In the genomic region with DNA sequence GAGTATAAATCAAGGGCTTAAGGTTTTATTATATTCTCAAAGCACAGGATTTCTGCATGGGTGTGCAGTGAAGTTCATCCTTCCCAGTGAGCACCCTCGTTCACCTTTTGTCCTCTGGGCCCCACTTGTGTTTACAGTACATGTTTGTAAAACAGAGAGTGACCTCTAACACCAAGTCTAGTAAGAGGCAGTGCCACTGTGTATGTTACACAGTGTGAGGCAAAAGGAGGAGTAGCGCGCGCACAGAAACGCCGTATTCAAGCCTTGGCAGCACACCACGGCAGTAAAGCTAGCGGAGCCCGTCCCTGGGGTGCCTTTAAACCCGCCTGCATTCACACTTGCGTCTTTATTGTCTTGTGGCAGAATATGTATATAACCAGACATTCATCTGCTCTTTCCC, we compare ENCODE assay signal across 1 cellular context.
TF ChIP-seq lines count a peak whose summit lies in the region.

No MANE protein-coding gene starts in this region.

TF ChIP-seq in HepG2, 621 proteins besides CTCF, POLR2A, EP300 and RAD21 (continued from another document and continues in another):
- TF ChIP-seq, protein P1, sequence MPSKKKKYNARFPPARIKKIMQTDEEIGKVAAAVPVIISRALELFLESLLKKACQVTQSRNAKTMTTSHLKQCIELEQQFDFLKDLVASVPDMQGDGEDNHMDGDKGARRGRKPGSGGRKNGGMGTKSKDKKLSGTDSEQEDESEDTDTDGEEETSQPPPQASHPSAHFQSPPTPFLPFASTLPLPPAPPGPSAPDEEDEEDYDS (CRISPR knock-in tag; IDR thresholded peaks at IDR 0.05), result no peak
- no peak for TF ChIP-seq ZNF274 (CRISPR knock-in tag; IDR thresholded peaks at IDR 0.05)
- TF ChIP-seq U2AF2 (IDR thresholded peaks at IDR 0.05; ENCODE audit: low read depth, low read length), result no peak
- no peak for TF ChIP-seq ZNF629 (CRISPR knock-in tag; conservative IDR thresholded peaks at IDR 0.05)
- TF ChIP-seq MAZ (IDR thresholded peaks at IDR 0.05; ENCODE audit: borderline replicate concordance, low read depth, low read length), result no peak
- no peak for TF ChIP-seq MAZ (CRISPR knock-in tag; IDR thresholded peaks at IDR 0.05; ENCODE audit: low read depth)
- TF ChIP-seq, protein P2, sequence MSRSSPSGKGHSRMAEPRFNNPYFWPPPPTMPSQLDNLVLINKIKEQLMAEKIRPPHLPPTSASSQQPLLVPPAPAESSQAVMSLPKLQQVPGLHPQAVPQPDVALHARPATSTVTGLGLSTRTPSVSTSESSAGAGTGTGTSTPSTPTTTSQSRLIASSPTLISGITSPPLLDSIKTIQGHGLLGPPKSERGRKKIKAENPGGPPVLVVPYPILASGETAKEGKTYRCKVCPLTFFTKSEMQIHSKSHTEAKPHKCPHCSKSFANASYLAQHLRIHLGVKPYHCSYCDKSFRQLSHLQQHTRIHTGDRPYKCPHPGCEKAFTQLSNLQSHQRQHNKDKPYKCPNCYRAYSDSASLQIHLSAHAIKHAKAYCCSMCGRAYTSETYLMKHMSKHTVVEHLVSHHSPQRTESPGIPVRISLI (CRISPR knock-in tag; IDR thresholded peaks at IDR 0.05; ENCODE audit: borderline replicate concordance), result no peak
- TF ChIP-seq, protein P3, sequence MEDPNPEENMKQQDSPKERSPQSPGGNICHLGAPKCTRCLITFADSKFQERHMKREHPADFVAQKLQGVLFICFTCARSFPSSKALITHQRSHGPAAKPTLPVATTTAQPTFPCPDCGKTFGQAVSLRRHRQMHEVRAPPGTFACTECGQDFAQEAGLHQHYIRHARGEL (CRISPR knock-in tag; IDR thresholded peaks at IDR 0.05), result no peak
- TF ChIP-seq ZFY (CRISPR knock-in tag; IDR thresholded peaks at IDR 0.05), result no peak
- no peak for TF ChIP-seq ZNF552 (CRISPR knock-in tag; IDR thresholded peaks at IDR 0.05; ENCODE audit: borderline replicate concordance)
- TF ChIP-seq STAT5B (CRISPR knock-in tag; IDR thresholded peaks at IDR 0.05), result no peak
- no peak for TF ChIP-seq ZNF749 (CRISPR knock-in tag; IDR thresholded peaks at IDR 0.05; ENCODE audit: borderline replicate concordance)
- no peak for TF ChIP-seq MIXL1 (CRISPR knock-in tag; IDR thresholded peaks at IDR 0.05)
- TF ChIP-seq, protein P4, sequence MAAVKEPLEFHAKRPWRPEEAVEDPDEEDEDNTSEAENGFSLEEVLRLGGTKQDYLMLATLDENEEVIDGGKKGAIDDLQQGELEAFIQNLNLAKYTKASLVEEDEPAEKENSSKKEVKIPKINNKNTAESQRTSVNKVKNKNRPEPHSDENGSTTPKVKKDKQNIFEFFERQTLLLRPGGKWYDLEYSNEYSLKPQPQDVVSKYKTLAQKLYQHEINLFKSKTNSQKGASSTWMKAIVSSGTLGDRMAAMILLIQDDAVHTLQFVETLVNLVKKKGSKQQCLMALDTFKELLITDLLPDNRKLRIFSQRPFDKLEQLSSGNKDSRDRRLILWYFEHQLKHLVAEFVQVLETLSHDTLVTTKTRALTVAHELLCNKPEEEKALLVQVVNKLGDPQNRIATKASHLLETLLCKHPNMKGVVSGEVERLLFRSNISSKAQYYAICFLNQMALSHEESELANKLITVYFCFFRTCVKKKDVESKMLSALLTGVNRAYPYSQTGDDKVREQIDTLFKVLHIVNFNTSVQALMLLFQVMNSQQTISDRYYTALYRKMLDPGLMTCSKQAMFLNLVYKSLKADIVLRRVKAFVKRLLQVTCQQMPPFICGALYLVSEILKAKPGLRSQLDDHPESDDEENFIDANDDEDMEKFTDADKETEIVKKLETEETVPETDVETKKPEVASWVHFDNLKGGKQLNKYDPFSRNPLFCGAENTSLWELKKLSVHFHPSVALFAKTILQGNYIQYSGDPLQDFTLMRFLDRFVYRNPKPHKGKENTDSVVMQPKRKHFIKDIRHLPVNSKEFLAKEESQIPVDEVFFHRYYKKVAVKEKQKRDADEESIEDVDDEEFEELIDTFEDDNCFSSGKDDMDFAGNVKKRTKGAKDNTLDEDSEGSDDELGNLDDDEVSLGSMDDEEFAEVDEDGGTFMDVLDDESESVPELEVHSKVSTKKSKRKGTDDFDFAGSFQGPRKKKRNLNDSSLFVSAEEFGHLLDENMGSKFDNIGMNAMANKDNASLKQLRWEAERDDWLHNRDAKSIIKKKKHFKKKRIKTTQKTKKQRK (IDR thresholded peaks at IDR 0.05; ENCODE audit: low read length), result no peak
- TF ChIP-seq ZNF510 (CRISPR knock-in tag; IDR thresholded peaks at IDR 0.05; ENCODE audit: low read depth), result no peak
- no peak for TF ChIP-seq SRY (CRISPR knock-in tag; IDR thresholded peaks at IDR 0.05)
- no peak for TF ChIP-seq GLI4 (CRISPR knock-in tag; IDR thresholded peaks at IDR 0.05; ENCODE audit: borderline replicate concordance)
- TF ChIP-seq RXRA (CRISPR knock-in tag; IDR thresholded peaks at IDR 0.05), result no peak
- TF ChIP-seq PHF20 (CRISPR knock-in tag; IDR thresholded peaks at IDR 0.05), result no peak
- TF ChIP-seq, protein P5, sequence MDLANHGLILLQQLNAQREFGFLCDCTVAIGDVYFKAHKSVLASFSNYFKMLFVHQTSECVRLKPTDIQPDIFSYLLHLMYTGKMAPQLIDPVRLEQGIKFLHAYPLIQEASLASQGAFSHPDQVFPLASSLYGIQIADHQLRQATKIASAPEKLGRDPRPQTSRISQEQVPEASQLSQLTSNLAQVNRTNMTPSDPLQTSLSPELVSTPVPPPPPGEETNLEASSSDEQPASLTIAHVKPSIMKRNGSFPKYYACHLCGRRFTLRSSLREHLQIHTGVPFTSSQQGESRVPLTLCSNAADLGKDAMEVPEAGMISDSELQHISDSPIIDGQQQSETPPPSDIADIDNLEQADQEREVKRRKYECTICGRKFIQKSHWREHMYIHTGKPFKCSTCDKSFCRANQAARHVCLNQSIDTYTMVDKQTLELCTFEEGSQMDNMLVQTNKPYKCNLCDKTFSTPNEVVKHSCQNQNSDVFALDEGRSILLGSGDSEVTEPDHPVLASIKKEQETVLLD (CRISPR knock-in tag; IDR thresholded peaks at IDR 0.05; ENCODE audit: low read depth), result no peak
- TF ChIP-seq ZNF558 (CRISPR knock-in tag; IDR thresholded peaks at IDR 0.05; ENCODE audit: borderline replicate concordance), result no peak
- no peak for TF ChIP-seq HNRNPLL (IDR thresholded peaks at IDR 0.05; ENCODE audit: low read depth, low read length, poor library complexity, severe bottlenecking)
- no peak for TF ChIP-seq TRIM24 (CRISPR knock-in tag; IDR thresholded peaks at IDR 0.05)
- TF ChIP-seq TOPORS (CRISPR knock-in tag; IDR thresholded peaks at IDR 0.05), result no peak
- no peak for TF ChIP-seq ZNF24 (IDR thresholded peaks at IDR 0.05)
- no peak for TF ChIP-seq GPN1 (CRISPR knock-in tag; IDR thresholded peaks at IDR 0.05; ENCODE audit: borderline replicate concordance)
- TF ChIP-seq, protein P6, sequence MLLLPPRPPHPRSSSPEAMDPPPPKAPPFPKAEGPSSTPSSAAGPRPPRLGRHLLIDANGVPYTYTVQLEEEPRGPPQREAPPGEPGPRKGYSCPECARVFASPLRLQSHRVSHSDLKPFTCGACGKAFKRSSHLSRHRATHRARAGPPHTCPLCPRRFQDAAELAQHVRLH (CRISPR knock-in tag; IDR thresholded peaks at IDR 0.05; ENCODE audit: borderline replicate concordance, low read depth), result no peak
- no peak for TF ChIP-seq ZFP82 (CRISPR knock-in tag; IDR thresholded peaks at IDR 0.05; ENCODE audit: borderline replicate concordance)
- TF ChIP-seq KDM6A (CRISPR knock-in tag; IDR thresholded peaks at IDR 0.05; ENCODE audit: low read depth), result peak; percentile 58; the same call in 1 of the 2 replicates
- no peak for TF ChIP-seq KDM2A (CRISPR knock-in tag; IDR thresholded peaks at IDR 0.05; ENCODE audit: borderline replicate concordance, low read depth)
- TF ChIP-seq SIN3A (IDR thresholded peaks at IDR 0.05; ENCODE audit: borderline replicate concordance, low read depth, low read length), result no peak
- no peak for TF ChIP-seq RBAK (CRISPR knock-in tag; IDR thresholded peaks at IDR 0.05)
- no peak for TF ChIP-seq ZNF234 (CRISPR knock-in tag; conservative IDR thresholded peaks at IDR 0.05)
- TF ChIP-seq, protein P7, sequence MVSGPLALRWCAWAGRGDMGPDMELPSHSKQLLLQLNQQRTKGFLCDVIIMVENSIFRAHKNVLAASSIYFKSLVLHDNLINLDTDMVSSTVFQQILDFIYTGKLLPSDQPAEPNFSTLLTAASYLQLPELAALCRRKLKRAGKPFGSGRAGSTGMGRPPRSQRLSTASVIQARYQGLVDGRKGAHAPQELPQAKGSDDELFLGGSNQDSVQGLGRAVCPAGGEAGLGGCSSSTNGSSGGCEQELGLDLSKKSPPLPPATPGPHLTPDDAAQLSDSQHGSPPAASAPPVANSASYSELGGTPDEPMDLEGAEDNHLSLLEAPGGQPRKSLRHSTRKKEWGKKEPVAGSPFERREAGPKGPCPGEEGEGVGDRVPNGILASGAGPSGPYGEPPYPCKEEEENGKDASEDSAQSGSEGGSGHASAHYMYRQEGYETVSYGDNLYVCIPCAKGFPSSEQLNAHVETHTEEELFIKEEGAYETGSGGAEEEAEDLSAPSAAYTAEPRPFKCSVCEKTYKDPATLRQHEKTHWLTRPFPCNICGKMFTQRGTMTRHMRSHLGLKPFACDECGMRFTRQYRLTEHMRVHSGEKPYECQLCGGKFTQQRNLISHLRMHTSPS (CRISPR knock-in tag; IDR thresholded peaks at IDR 0.05; ENCODE audit: low read depth), result no peak
- TF ChIP-seq ZMYM4 (CRISPR knock-in tag; IDR thresholded peaks at IDR 0.05), result peak; percentile 70; the same call in 1 of the 2 replicates
- TF ChIP-seq SMC3 (IDR thresholded peaks at IDR 0.05; ENCODE audit: low read length), result peak; percentile 14; the same call in 1 of the 2 replicates
- no peak for TF ChIP-seq ASH2L (IDR thresholded peaks at IDR 0.05; ENCODE audit: insufficient read length, low read depth, low read length)
- TF ChIP-seq, protein P8, sequence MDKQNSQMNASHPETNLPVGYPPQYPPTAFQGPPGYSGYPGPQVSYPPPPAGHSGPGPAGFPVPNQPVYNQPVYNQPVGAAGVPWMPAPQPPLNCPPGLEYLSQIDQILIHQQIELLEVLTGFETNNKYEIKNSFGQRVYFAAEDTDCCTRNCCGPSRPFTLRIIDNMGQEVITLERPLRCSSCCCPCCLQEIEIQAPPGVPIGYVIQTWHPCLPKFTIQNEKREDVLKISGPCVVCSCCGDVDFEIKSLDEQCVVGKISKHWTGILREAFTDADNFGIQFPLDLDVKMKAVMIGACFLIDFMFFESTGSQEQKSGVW (CRISPR knock-in tag; IDR thresholded peaks at IDR 0.05; ENCODE audit: borderline replicate concordance), result no peak
- TF ChIP-seq REL (CRISPR knock-in tag; conservative IDR thresholded peaks at IDR 0.05), result no peak
- TF ChIP-seq KDM5A (IDR thresholded peaks at IDR 0.05; ENCODE audit: borderline replicate concordance, low read length), result no peak
- TF ChIP-seq, protein P9, sequence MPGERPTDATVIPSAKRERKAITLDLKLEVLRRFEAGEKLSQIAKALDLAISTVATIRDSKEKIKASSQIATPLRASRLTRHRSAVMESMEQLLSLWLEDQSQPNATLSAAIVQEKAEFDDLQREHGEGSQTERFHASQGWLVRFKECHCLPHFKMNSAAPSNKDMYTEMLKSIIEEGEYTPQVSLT (CRISPR knock-in tag; IDR thresholded peaks at IDR 0.05; ENCODE audit: borderline replicate concordance, low read depth), result no peak
- no peak for TF ChIP-seq DR1 (CRISPR knock-in tag; IDR thresholded peaks at IDR 0.05)
- TF ChIP-seq ZNF143 (CRISPR knock-in tag; IDR thresholded peaks at IDR 0.05), result no peak
- peak; percentile 64 for TF ChIP-seq GATAD2A (CRISPR knock-in tag; IDR thresholded peaks at IDR 0.05)
- no peak for TF ChIP-seq CBFB (CRISPR knock-in tag; IDR thresholded peaks at IDR 0.05)
- no peak for TF ChIP-seq ZNF570 (CRISPR knock-in tag; IDR thresholded peaks at IDR 0.05; ENCODE audit: borderline replicate concordance)
- TF ChIP-seq, protein P10, sequence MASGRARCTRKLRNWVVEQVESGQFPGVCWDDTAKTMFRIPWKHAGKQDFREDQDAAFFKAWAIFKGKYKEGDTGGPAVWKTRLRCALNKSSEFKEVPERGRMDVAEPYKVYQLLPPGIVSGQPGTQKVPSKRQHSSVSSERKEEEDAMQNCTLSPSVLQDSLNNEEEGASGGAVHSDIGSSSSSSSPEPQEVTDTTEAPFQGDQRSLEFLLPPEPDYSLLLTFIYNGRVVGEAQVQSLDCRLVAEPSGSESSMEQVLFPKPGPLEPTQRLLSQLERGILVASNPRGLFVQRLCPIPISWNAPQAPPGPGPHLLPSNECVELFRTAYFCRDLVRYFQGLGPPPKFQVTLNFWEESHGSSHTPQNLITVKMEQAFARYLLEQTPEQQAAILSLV (CRISPR knock-in tag; IDR thresholded peaks at IDR 0.05; ENCODE audit: borderline replicate concordance), result no peak
- TF ChIP-seq, protein P11, sequence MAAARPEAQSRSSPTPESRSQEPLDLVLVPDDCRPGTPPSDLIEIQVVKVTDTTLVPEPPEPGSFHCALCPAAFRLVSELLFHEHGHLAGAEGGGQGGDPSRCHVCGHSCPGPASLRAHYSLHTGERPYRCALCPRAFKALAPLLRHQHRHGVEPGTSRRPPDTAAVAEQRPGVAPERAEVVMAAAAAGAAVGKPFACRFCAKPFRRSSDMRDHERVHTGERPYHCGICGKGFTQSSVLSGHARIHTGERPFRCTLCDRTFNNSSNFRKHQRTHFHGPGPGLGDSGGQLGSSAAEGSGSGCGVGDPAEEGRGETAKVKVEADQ (CRISPR knock-in tag; IDR thresholded peaks at IDR 0.05; ENCODE audit: borderline replicate concordance), result no peak
- TF ChIP-seq FOXM1 (CRISPR knock-in tag; IDR thresholded peaks at IDR 0.05), result no peak
- TF ChIP-seq, protein P12, sequence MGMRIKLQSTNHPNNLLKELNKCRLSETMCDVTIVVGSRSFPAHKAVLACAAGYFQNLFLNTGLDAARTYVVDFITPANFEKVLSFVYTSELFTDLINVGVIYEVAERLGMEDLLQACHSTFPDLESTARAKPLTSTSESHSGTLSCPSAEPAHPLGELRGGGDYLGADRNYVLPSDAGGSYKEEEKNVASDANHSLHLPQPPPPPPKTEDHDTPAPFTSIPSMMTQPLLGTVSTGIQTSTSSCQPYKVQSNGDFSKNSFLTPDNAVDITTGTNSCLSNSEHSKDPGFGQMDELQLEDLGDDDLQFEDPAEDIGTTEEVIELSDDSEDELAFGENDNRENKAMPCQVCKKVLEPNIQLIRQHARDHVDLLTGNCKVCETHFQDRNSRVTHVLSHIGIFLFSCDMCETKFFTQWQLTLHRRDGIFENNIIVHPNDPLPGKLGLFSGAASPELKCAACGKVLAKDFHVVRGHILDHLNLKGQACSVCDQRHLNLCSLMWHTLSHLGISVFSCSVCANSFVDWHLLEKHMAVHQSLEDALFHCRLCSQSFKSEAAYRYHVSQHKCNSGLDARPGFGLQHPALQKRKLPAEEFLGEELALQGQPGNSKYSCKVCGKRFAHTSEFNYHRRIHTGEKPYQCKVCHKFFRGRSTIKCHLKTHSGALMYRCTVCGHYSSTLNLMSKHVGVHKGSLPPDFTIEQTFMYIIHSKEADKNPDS (CRISPR knock-in tag; IDR thresholded peaks at IDR 0.05), result no peak
- TF ChIP-seq NCOR1 (IDR thresholded peaks at IDR 0.05; ENCODE audit: borderline replicate concordance, low read length), result no peak
- TF ChIP-seq TCF7 (IDR thresholded peaks at IDR 0.05; ENCODE audit: low read depth), result no peak
- no peak for TF ChIP-seq SIX4 (CRISPR knock-in tag; IDR thresholded peaks at IDR 0.05)
- no peak for TF ChIP-seq ATRX (CRISPR knock-in tag; IDR thresholded peaks at IDR 0.05; ENCODE audit: borderline replicate concordance)
- no peak for TF ChIP-seq CBX5 (CRISPR knock-in tag; IDR thresholded peaks at IDR 0.05; ENCODE audit: borderline replicate concordance)
